In genomic region chr1:76284842-76285241, GRCh38 we compare ENCODE assay signal across 22 cellular contexts.
"Had no signal": no experiment of that assay in that cellular context is flagged by ENCODE, and none has a peak within 500 bp of the region (broad histone marks: within the 10 kb centered on the region; RNA-seq: fewer than 3 reads in every experiment).

No MANE protein-coding gene starts in this region.

- H3K36me3 ChIP-seq: left lung, prostate gland, upper lobe of left lung had no signal

- H3K36me3 Mint-ChIP-seq: brain; natural killer cell treated with Interleukin-12 subunit alpha and Interleukin-12 subunit beta and Interleukin-15 and Interleukin-18, amount 100 ng/mL, for 72 hours had no signal

- H3K27ac Mint-ChIP-seq: activated CD4-positive, alpha-beta memory T cell treated with anti-CD3 and anti-CD28 coated beads, Interleukin-2, amount 10 ng/mL, durations not matched to agents 7 days and 5 days; natural killer cell treated with Interleukin-12 subunit alpha and Interleukin-12 subunit beta and Interleukin-15 and Interleukin-18, amount 100 ng/mL, for 72 hours had no signal

- DNase-seq: activated CD4-positive, alpha-beta memory T cell treated with anti-CD3 and anti-CD28 coated beads, Interleukin-2, amount 10 ng/mL, durations not matched to agents 7 days and 5 days; activated CD4-positive, CD25-positive, alpha-beta regulatory T cell treated with anti-CD3 and anti-CD28 coated beads, Interleukin-2, amount 50 U/mL, for 72 hours; activated gamma-delta T cell; activated T-cell treated with anti-CD3 and anti-CD28 coated beads, Interleukin-2, amount 50 U/mL, for 48 hours; amygdala; effector CD4-positive, alpha-beta T cell; foreskin fibroblast; hypothalamus; kidney; left lung; right cardiac atrium; stimulated activated CD4-positive, alpha-beta T cell treated with anti-CD3 and anti-CD28 coated beads, Interleukin-15, amount 100 ng/mL, for 24 hours; stimulated activated CD4-positive, alpha-beta T cell treated with anti-CD3 and anti-CD28 coated beads, Interleukin-4, amount 100 ng/mL, for 1 hour; stimulated activated naive CD4-positive, alpha-beta T cell treated with Interleukin-2 at 50 U/mL for 16 hours; T1000; upper lobe of left lung had no signal

- H3K4me3 Mint-ChIP-seq: activated CD4-positive, alpha-beta memory T cell treated with anti-CD3 and anti-CD28 coated beads, Interleukin-2, amount 10 ng/mL, durations not matched to agents 7 days and 5 days; brain; central memory CD8-positive, alpha-beta T cell; natural killer cell treated with Interleukin-12 subunit alpha and Interleukin-12 subunit beta and Interleukin-15 and Interleukin-18, amount 100 ng/mL, for 72 hours had no signal

- H3K27ac ChIP-seq: coronary artery, left lung, prostate gland, skin epidermis, upper lobe of left lung had no signal

- H3K27me3 Mint-ChIP-seq: activated CD4-positive, alpha-beta memory T cell treated with anti-CD3 and anti-CD28 coated beads, Interleukin-2, amount 10 ng/mL, durations not matched to agents 7 days and 5 days; brain; central memory CD8-positive, alpha-beta T cell; natural killer cell treated with Interleukin-12 subunit alpha and Interleukin-12 subunit beta and Interleukin-15 and Interleukin-18, amount 100 ng/mL, for 72 hours had no signal

- H3K4me3 ChIP-seq: coronary artery, left lung, prostate gland, skin epidermis, upper lobe of left lung had no signal

- H3K27me3 ChIP-seq: left lung, upper lobe of left lung had no signal

- ATAC-seq: left lung; natural killer cell treated with Interleukin-12 subunit alpha and Interleukin-12 subunit beta and Interleukin-15 and Interleukin-18, amount 100 ng/mL, for 72 hours; right cardiac atrium had no signal

- H3K9me3 Mint-ChIP-seq: activated CD4-positive, alpha-beta memory T cell treated with anti-CD3 and anti-CD28 coated beads, Interleukin-2, amount 10 ng/mL, durations not matched to agents 7 days and 5 days; brain; central memory CD8-positive, alpha-beta T cell; natural killer cell treated with Interleukin-12 subunit alpha and Interleukin-12 subunit beta and Interleukin-15 and Interleukin-18, amount 100 ng/mL, for 72 hours had no signal

- H3K9me3 ChIP-seq: left lung, prostate gland, upper lobe of left lung had no signal

- H3K4me1 ChIP-seq: left lung, prostate gland, upper lobe of left lung had no signal
